Comparison of ENCODE assay signal across 11 cellular contexts in the genomic region with DNA sequence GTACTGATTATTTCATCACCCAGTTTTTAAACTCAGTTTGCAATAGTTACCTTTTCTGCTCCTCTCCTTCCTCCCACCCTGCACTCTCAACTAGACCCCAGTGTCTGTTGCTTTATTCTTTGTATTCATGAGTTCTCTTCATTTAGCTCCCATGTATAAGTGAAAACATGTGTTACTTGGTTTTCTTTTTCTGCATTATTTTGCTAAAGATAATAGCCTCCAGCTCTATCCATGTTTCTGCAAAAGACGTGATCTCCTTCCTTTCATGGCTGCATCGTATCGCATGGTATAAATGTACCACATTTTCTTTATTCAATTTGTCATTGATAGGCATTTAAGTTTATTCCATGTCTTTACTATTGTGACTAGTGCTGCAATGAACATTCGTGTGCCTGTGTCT.
DNase-seq lines count a peak whose midpoint lies in the region; ATAC-seq and TF ChIP-seq lines count a peak whose summit lies in the region.
"Had no signal": no experiment of that assay in that cellular context is flagged by ENCODE, and none has a peak within 500 bp of the region (broad histone marks: within the 10 kb centered on the region; RNA-seq: fewer than 3 reads in every experiment).

No MANE protein-coding gene starts in this region.

- POLR2A ChIA-PET in PC-3 (lab: Charles Lee; ENCODE audit: unreplicated experiment) = no interaction called here

- no peak overlapping the region for H3K4ac ChIP-seq in mesenchymal stem cell (ENCODE audit: low read depth in 1 of 2, low read length in 2 of 2)

- no peak for ATAC-seq in PC-3
- ATAC-seq in HG03139 (IDR thresholded peaks at IDR 0.05; ENCODE audit: unreplicated experiment) = no peak

- no peak overlapping the region for H2AFZ ChIP-seq in PC-3 (ENCODE audit: low read length)
- no peak overlapping the region for H2AFZ ChIP-seq in mesenchymal stem cell (ENCODE audit: low read depth, low read length)

- H2AK5ac ChIP-seq in mesenchymal stem cell (ENCODE audit: low read length, severe bottlenecking) = no peak overlapping the region

- H3K9me2 ChIP-seq in PC-3 (replicated peaks; ENCODE audit: low read length) = no peaks in the 10 kb centered on the region

- H3K4me2 ChIP-seq in PC-3 (ENCODE audit: low read length) (0 out of 2 replicates have a peak overlapping the region, but pooled peaks have one; percentile 14), mesenchymal stem cell (ENCODE audit: low read length, poor library complexity, severe bottlenecking) (no peak overlapping the region)
- H3K4me2 ChIP-seq: BLaER1 treated with 17β-estradiol and CSF1 and Interleukin-3, amounts not matched to agents 10 nM and 100 nM had no signal

- H3K18ac ChIP-seq in mesenchymal stem cell (ENCODE audit: low read depth in 1 of 2, low read length in 2 of 2) = no peak overlapping the region

- TF ChIP-seq CTCF in 22Rv1 (IDR thresholded peaks at IDR 0.05) (no peak), PC-3 (conservative IDR thresholded peaks at IDR 0.05; ENCODE audit: low read depth, low read length) (no peak), prostate gland (IDR thresholded peaks at IDR 0.05) (no peak)

- H3K27me3 ChIP-seq in PC-3 (ENCODE audit: low read length) (no peaks in the 10 kb centered on the region), adipocyte (replicated peaks; ENCODE audit: control insufficient read depth, insufficient read depth, low read length) (no peaks in the 10 kb centered on the region), mesenchymal stem cell (ENCODE audit: control insufficient read depth in 1 of 2, insufficient read depth in 1 of 2, low read length in 2 of 2) (no peaks in the 10 kb centered on the region), prostate gland (replicated peaks; ENCODE audit: insufficient read depth) (no peaks in the 10 kb centered on the region)
- H3K27me3 ChIP-seq: BLaER1 treated with 17β-estradiol and CSF1 and Interleukin-3, amounts not matched to agents 10 nM and 100 nM had no signal

- no peaks in the 10 kb centered on the region for H3F3A ChIP-seq in PC-3 (ENCODE audit: low read length, unreplicated experiment)

- CTCF ChIA-PET in PC-3 (lab: Charles Lee) = interaction anchor here (0.6 kb wide), 1 partner anchor 530 kb away, joined by 4 read pairs; no protein-coding TSS in a partner anchor

- H2BK12ac ChIP-seq in mesenchymal stem cell (ENCODE audit: low read length in 2 of 2) = no peak overlapping the region

- intact Hi-C loops in PC-3 (cut with micrococcal nuclease) (no loop called here), prostate gland (cut with DNase I) (no loop called here)

- H3K4me3 ChIP-seq in PC-3 (ENCODE audit: low read length) = no peak overlapping the region
- no peak overlapping the region for H3K4me3 ChIP-seq in adipocyte (ENCODE audit: low read length)
- no peak overlapping the region for H3K4me3 ChIP-seq in mesenchymal stem cell (ENCODE audit: insufficient read depth in 1 of 2, low read depth in 1 of 2, low read length in 2 of 2)
- H3K4me3 ChIP-seq in prostate gland = no peak overlapping the region
- H3K4me3 ChIP-seq: BLaER1 treated with 17β-estradiol and CSF1 and Interleukin-3, amounts not matched to agents 10 nM and 100 nM had no signal

- H3K79me1 ChIP-seq in mesenchymal stem cell (replicated peaks; ENCODE audit: low read length, poor library complexity, severe bottlenecking) = no peaks in the 10 kb centered on the region

- no peak for TF ChIP-seq POLR2A in prostate gland (IDR thresholded peaks at IDR 0.05)

- H4K20me1 ChIP-seq in PC-3 (ENCODE audit: low read length) = no peaks in the 10 kb centered on the region
- H4K20me1 ChIP-seq: BLaER1 treated with 17β-estradiol and CSF1 and Interleukin-3, amounts not matched to agents 10 nM and 100 nM had no signal

- H3K27ac ChIP-seq in 22Rv1 = peak overlapping the region; percentile 83
- no peak overlapping the region for H3K27ac ChIP-seq in PC-3 (ENCODE audit: low read length)
- no peak overlapping the region for H3K27ac ChIP-seq in mesenchymal stem cell (ENCODE audit: low read length, poor library complexity, severe bottlenecking)
- no peak overlapping the region for H3K27ac ChIP-seq in prostate gland
- H3K27ac ChIP-seq: BLaER1 treated with 17β-estradiol and CSF1 and Interleukin-3, amounts not matched to agents 10 nM and 100 nM had no signal

- DNase-seq in PC-3 = no peak
- peak; percentile 63 for DNase-seq in adipocyte (ENCODE audit: low read depth)
- no peak for DNase-seq in mesenchymal stem cell
- no peak for DNase-seq in anterior cingulate cortex (lab: John Stamatoyannopoulos, UW)
- DNase-seq in NCI-H2107 (lab: John Stamatoyannopoulos, UW) = no peak
- DNase-seq in prostate gland (ENCODE audit: low spot score) = no peak
- DNase-seq: 8988T; CD4-positive, CD25-positive, alpha-beta regulatory T cell had no signal

- no peak overlapping the region for H2BK5ac ChIP-seq in mesenchymal stem cell (ENCODE audit: low read depth, low read length, poor library complexity, severe bottlenecking)

- H3K9me3 ChIP-seq in PC-3 (ENCODE audit: low read length) = no peaks in the 10 kb centered on the region
- peaks cover 10% of the 10 kb centered on the region for H3K9me3 ChIP-seq in adipocyte (ENCODE audit: control insufficient read depth, low read length)
- H3K9me3 ChIP-seq in mesenchymal stem cell (ENCODE audit: control insufficient read depth, low read length) = peaks cover 6% of the 10 kb centered on the region
- no peaks in the 10 kb centered on the region for H3K9me3 ChIP-seq in prostate gland

- H4K91ac ChIP-seq in mesenchymal stem cell (ENCODE audit: low read length) = no peak overlapping the region

- no peak overlapping the region for H3K23ac ChIP-seq in mesenchymal stem cell (ENCODE audit: low read length in 2 of 2)

- H2BK15ac ChIP-seq in mesenchymal stem cell (ENCODE audit: low read depth, poor library complexity, severe bottlenecking) = no peak overlapping the region

- H3K36me3 ChIP-seq in PC-3 (ENCODE audit: low read depth, low read length) (no peaks in the 10 kb centered on the region), adipocyte (ENCODE audit: control insufficient read depth, insufficient read depth, low read length, severe bottlenecking) (no peaks in the 10 kb centered on the region), mesenchymal stem cell (ENCODE audit: control insufficient read depth in 1 of 2, insufficient read depth in 2 of 2, low read depth in 1 of 2, low read length in 2 of 2) (no peaks in the 10 kb centered on the region), prostate gland (no peaks in the 10 kb centered on the region)
- H3K36me3 ChIP-seq: BLaER1 treated with 17β-estradiol and CSF1 and Interleukin-3, amounts not matched to agents 10 nM and 100 nM had no signal

- H3K14ac ChIP-seq in mesenchymal stem cell (ENCODE audit: low read length in 2 of 2) = no peak overlapping the region

- H4K8ac ChIP-seq in mesenchymal stem cell (ENCODE audit: low read length) = no peak overlapping the region

- H3K4me1 ChIP-seq in PC-3 (ENCODE audit: insufficient read depth, low read length) = peaks cover 25% of the 10 kb centered on the region
- peaks cover 6% of the 10 kb centered on the region for H3K4me1 ChIP-seq in adipocyte (ENCODE audit: control insufficient read depth, insufficient read depth, low read length)
- H3K4me1 ChIP-seq in mesenchymal stem cell (ENCODE audit: control insufficient read depth, insufficient read depth, low read depth, low read length) = no peaks in the 10 kb centered on the region
- no peaks in the 10 kb centered on the region for H3K4me1 ChIP-seq in prostate gland (replicated peaks)
- H3K4me1 ChIP-seq: BLaER1 treated with 17β-estradiol and CSF1 and Interleukin-3, amounts not matched to agents 10 nM and 100 nM had no signal

- H3K9ac ChIP-seq in PC-3 (ENCODE audit: low read length) = no peak overlapping the region
- H3K9ac ChIP-seq in adipocyte (ENCODE audit: low read length) = no peak overlapping the region
- H3K9ac ChIP-seq in mesenchymal stem cell (ENCODE audit: low read length) = peak overlapping the region; percentile 28
- H3K9ac ChIP-seq: BLaER1 treated with 17β-estradiol and CSF1 and Interleukin-3, amounts not matched to agents 10 nM and 100 nM had no signal

- no CpG with 5 or more reads among the region's 4 CpGs for WGBS in mesenchymal stem cell
- 78% methylated on average over 4 of the region's 4 CpGs for WGBS in prostate gland

- H3K79me2 ChIP-seq in PC-3 (ENCODE audit: low read length) = no peaks in the 10 kb centered on the region

- BruUV-seq in PC-3 (replicated peaks; lab: Mats Ljungman, UMichigan) = no TSS peak

- no peak overlapping the region for H2BK120ac ChIP-seq in mesenchymal stem cell (ENCODE audit: low read depth, low read length)
